ENCODE assay signal across 7 cellular contexts in the genomic region with DNA sequence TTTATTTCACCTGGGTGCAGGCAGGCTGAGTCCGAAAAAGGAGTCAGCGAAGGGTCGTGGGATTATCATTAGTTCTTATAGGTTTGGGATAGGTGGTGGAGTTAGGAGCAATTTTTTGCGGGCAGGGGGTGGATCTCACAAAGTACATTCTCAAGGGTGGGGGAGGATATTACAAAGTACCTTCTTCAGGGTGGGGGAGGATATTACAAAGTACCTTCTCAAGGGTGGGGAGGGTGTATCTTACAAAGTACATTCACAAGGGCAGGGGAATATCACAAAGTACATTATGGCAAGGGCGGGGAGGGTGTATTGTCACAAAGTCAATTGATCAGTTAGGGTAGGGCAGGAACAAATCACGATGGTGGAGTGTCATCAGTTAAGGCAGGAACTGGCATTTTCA. TPM values are rescaled to one million over a fixed set of nuclear protein-coding genes. Genes with fewer than 3 reads are reported as not detected.
DNase-seq lines count a peak whose midpoint lies in the region; ATAC-seq and TF ChIP-seq lines count a peak whose summit lies in the region.
"Not testable (repeated sequence)": the region's sequence is repeated elsewhere in the genome, so short reads cannot be mapped to it uniquely, and the experiment has no call there.

No MANE protein-coding gene starts in this region.

- ATAC-seq in activated CD8-positive, alpha-beta memory T cell treated with anti-CD3 and anti-CD28 coated beads, Interleukin-2, amount 10 ng/mL, durations not matched to agents 7 days and 5 days; activated naive CD8-positive, alpha-beta T cell treated with anti-CD3 and anti-CD28 coated beads, Interleukin-2, amount 10 ng/mL, durations not matched to agents 7 days and 5 days (ENCODE audit: low read depth); natural killer cell treated with Interleukin-12 subunit alpha and Interleukin-12 subunit beta and Interleukin-15 and Interleukin-18, amount 100 ng/mL, for 72 hours; stimulated activated effector memory CD8-positive, alpha-beta T cell treated with anti-CD3 and anti-CD28 coated beads, Interleukin-12 subunit alpha, Interleukin-12 subunit beta, amount 100 ng/mL, for 72 hours: not testable (repeated sequence)

- not testable (repeated sequence) for H3K79me2 ChIP-seq in OCI-LY7 (ENCODE audit: insufficient read depth, low read depth, low read length)

- not testable (repeated sequence) for H3K4me1 ChIP-seq in OCI-LY7 (ENCODE audit: insufficient read depth, low read length, poor library complexity, severe bottlenecking)

- not testable (repeated sequence) for H3K4me3 ChIP-seq in OCI-LY7 (ENCODE audit: low read depth, low read length, poor library complexity, severe bottlenecking)

- POLR2A ChIA-PET in OCI-LY7 (lab: Charles Lee): not testable (repeated sequence)
- POLR2A ChIA-PET in activated naive CD8-positive, alpha-beta T cell treated with anti-CD3 and anti-CD28 coated beads, Interleukin-2, amount 10 ng/mL, durations not matched to agents 7 days and 5 days (lab: Charles Lee): interaction anchor here (2.1 kb wide), 1 partner anchor 40 kb away, joined by 7 read pairs; no protein-coding TSS in a partner anchor

- CTCF ChIA-PET in OCI-LY7 (lab: Charles Lee; ENCODE audit: unreplicated experiment); activated CD8-positive, alpha-beta memory T cell treated with anti-CD3 and anti-CD28 coated beads, Interleukin-2, amount 10 ng/mL, durations not matched to agents 7 days and 5 days (lab: Charles Lee): not testable (repeated sequence)

- H3K4me2 ChIP-seq in OCI-LY7 (ENCODE audit: low read length): not testable (repeated sequence)

- peaks cover 76% of the 10 kb centered on the region for H3K36me3 Mint-ChIP-seq in T-helper 2 cell treated with Interferon-gamma antibody and Interleukin-4, amounts not matched to agents 5 μg/mL and 100 μg/mL, for 36 hours (ENCODE audit: low read depth)
- peaks cover 85% of the 10 kb centered on the region for H3K36me3 Mint-ChIP-seq in activated CD8-positive, alpha-beta memory T cell treated with anti-CD3 and anti-CD28 coated beads, Interleukin-2, amount 10 ng/mL, durations not matched to agents 7 days and 5 days
- H3K36me3 Mint-ChIP-seq in activated naive CD8-positive, alpha-beta T cell treated with anti-CD3 and anti-CD28 coated beads, Interleukin-2, amount 10 ng/mL, durations not matched to agents 7 days and 5 days: peaks cover 84% of the 10 kb centered on the region
- H3K36me3 Mint-ChIP-seq in dendritic cell treated with granulocyte-macrophage colony-stimulating factor and Interleukin-4, amounts not matched to agents 40 ng/mL and 50 ng/mL, for 4 days (ENCODE audit: low read depth): peaks cover 92% of the 10 kb centered on the region
- peaks cover 32% of the 10 kb centered on the region for H3K36me3 Mint-ChIP-seq in natural killer cell treated with Interleukin-12 subunit alpha and Interleukin-12 subunit beta and Interleukin-15 and Interleukin-18, amount 100 ng/mL, for 72 hours
- peaks cover 91% of the 10 kb centered on the region for H3K36me3 Mint-ChIP-seq in stimulated activated effector memory CD8-positive, alpha-beta T cell treated with anti-CD3 and anti-CD28 coated beads, Interleukin-12 subunit alpha, Interleukin-12 subunit beta, amount 100 ng/mL, for 72 hours

- peaks cover 55% of the 10 kb centered on the region for H3K4me1 Mint-ChIP-seq in T-helper 2 cell treated with Interferon-gamma antibody and Interleukin-4, amounts not matched to agents 5 μg/mL and 100 μg/mL, for 36 hours (ENCODE audit: low read depth)
- H3K4me1 Mint-ChIP-seq in activated CD8-positive, alpha-beta memory T cell treated with anti-CD3 and anti-CD28 coated beads, Interleukin-2, amount 10 ng/mL, durations not matched to agents 7 days and 5 days: peaks cover 57% of the 10 kb centered on the region
- H3K4me1 Mint-ChIP-seq in activated naive CD8-positive, alpha-beta T cell treated with anti-CD3 and anti-CD28 coated beads, Interleukin-2, amount 10 ng/mL, durations not matched to agents 7 days and 5 days: peaks cover 51% of the 10 kb centered on the region
- peaks cover 73% of the 10 kb centered on the region for H3K4me1 Mint-ChIP-seq in dendritic cell treated with granulocyte-macrophage colony-stimulating factor and Interleukin-4, amounts not matched to agents 40 ng/mL and 50 ng/mL, for 4 days (ENCODE audit: low read depth)
- H3K4me1 Mint-ChIP-seq in natural killer cell treated with Interleukin-12 subunit alpha and Interleukin-12 subunit beta and Interleukin-15 and Interleukin-18, amount 100 ng/mL, for 72 hours (ENCODE audit: low read depth in 2 of 2): peaks cover 19 to 25% of the 10 kb centered on the region in 2 donors
- peaks cover 30% of the 10 kb centered on the region for H3K4me1 Mint-ChIP-seq in stimulated activated effector memory CD8-positive, alpha-beta T cell treated with anti-CD3 and anti-CD28 coated beads, Interleukin-12 subunit alpha, Interleukin-12 subunit beta, amount 100 ng/mL, for 72 hours

- not testable (repeated sequence) for H3K27ac ChIP-seq in OCI-LY7 (ENCODE audit: low read depth, low read length, poor library complexity, severe bottlenecking)

- H3K27me3 Mint-ChIP-seq in T-helper 2 cell treated with Interferon-gamma antibody and Interleukin-4, amounts not matched to agents 5 μg/mL and 100 μg/mL, for 36 hours (ENCODE audit: low read depth); activated CD8-positive, alpha-beta memory T cell treated with anti-CD3 and anti-CD28 coated beads, Interleukin-2, amount 10 ng/mL, durations not matched to agents 7 days and 5 days; activated naive CD8-positive, alpha-beta T cell treated with anti-CD3 and anti-CD28 coated beads, Interleukin-2, amount 10 ng/mL, durations not matched to agents 7 days and 5 days; dendritic cell treated with granulocyte-macrophage colony-stimulating factor and Interleukin-4, amounts not matched to agents 40 ng/mL and 50 ng/mL, for 4 days; natural killer cell treated with Interleukin-12 subunit alpha and Interleukin-12 subunit beta and Interleukin-15 and Interleukin-18, amount 100 ng/mL, for 72 hours: not testable (repeated sequence)

- peak overlapping the region; percentile 54 for H3K27ac Mint-ChIP-seq in T-helper 2 cell treated with Interferon-gamma antibody and Interleukin-4, amounts not matched to agents 5 μg/mL and 100 μg/mL, for 36 hours
- H3K27ac Mint-ChIP-seq in activated CD8-positive, alpha-beta memory T cell treated with anti-CD3 and anti-CD28 coated beads, Interleukin-2, amount 10 ng/mL, durations not matched to agents 7 days and 5 days: peak overlapping the region; percentile 16
- peak overlapping the region; percentile 80 for H3K27ac Mint-ChIP-seq in activated naive CD8-positive, alpha-beta T cell treated with anti-CD3 and anti-CD28 coated beads, Interleukin-2, amount 10 ng/mL, durations not matched to agents 7 days and 5 days
- peak overlapping the region; percentile 79 for H3K27ac Mint-ChIP-seq in dendritic cell treated with granulocyte-macrophage colony-stimulating factor and Interleukin-4, amounts not matched to agents 40 ng/mL and 50 ng/mL, for 4 days
- not testable (repeated sequence) for H3K27ac Mint-ChIP-seq in natural killer cell treated with Interleukin-12 subunit alpha and Interleukin-12 subunit beta and Interleukin-15 and Interleukin-18, amount 100 ng/mL, for 72 hours
- H3K27ac Mint-ChIP-seq in stimulated activated effector memory CD8-positive, alpha-beta T cell treated with anti-CD3 and anti-CD28 coated beads, Interleukin-12 subunit alpha, Interleukin-12 subunit beta, amount 100 ng/mL, for 72 hours: peak overlapping the region; percentile 32

- H3K4me3 Mint-ChIP-seq in T-helper 2 cell treated with Interferon-gamma antibody and Interleukin-4, amounts not matched to agents 5 μg/mL and 100 μg/mL, for 36 hours: peak overlapping the region; percentile 54
- not testable (repeated sequence) for H3K4me3 Mint-ChIP-seq in activated CD8-positive, alpha-beta memory T cell treated with anti-CD3 and anti-CD28 coated beads, Interleukin-2, amount 10 ng/mL, durations not matched to agents 7 days and 5 days; dendritic cell treated with granulocyte-macrophage colony-stimulating factor and Interleukin-4, amounts not matched to agents 40 ng/mL and 50 ng/mL, for 4 days; stimulated activated effector memory CD8-positive, alpha-beta T cell treated with anti-CD3 and anti-CD28 coated beads, Interleukin-12 subunit alpha, Interleukin-12 subunit beta, amount 100 ng/mL, for 72 hours
- peak overlapping the region; percentile 46 for H3K4me3 Mint-ChIP-seq in activated naive CD8-positive, alpha-beta T cell treated with anti-CD3 and anti-CD28 coated beads, Interleukin-2, amount 10 ng/mL, durations not matched to agents 7 days and 5 days
- peak overlapping the region; percentile 0 for H3K4me3 Mint-ChIP-seq in natural killer cell treated with Interleukin-12 subunit alpha and Interleukin-12 subunit beta and Interleukin-15 and Interleukin-18, amount 100 ng/mL, for 72 hours

- not testable (repeated sequence) for TF ChIP-seq CTCF in OCI-LY7 (conservative IDR thresholded peaks at IDR 0.05; ENCODE audit: low read length)

- H3K9me3 ChIP-seq in OCI-LY7 (ENCODE audit: low read length): not testable (repeated sequence)

- H3K9me3 Mint-ChIP-seq in T-helper 2 cell treated with Interferon-gamma antibody and Interleukin-4, amounts not matched to agents 5 μg/mL and 100 μg/mL, for 36 hours; activated naive CD8-positive, alpha-beta T cell treated with anti-CD3 and anti-CD28 coated beads, Interleukin-2, amount 10 ng/mL, durations not matched to agents 7 days and 5 days; dendritic cell treated with granulocyte-macrophage colony-stimulating factor and Interleukin-4, amounts not matched to agents 40 ng/mL and 50 ng/mL, for 4 days; natural killer cell treated with Interleukin-12 subunit alpha and Interleukin-12 subunit beta and Interleukin-15 and Interleukin-18, amount 100 ng/mL, for 72 hours; stimulated activated effector memory CD8-positive, alpha-beta T cell treated with anti-CD3 and anti-CD28 coated beads, Interleukin-12 subunit alpha, Interleukin-12 subunit beta, amount 100 ng/mL, for 72 hours: not testable (repeated sequence)
- H3K9me3 Mint-ChIP-seq in activated CD8-positive, alpha-beta memory T cell treated with anti-CD3 and anti-CD28 coated beads, Interleukin-2, amount 10 ng/mL, durations not matched to agents 7 days and 5 days (ENCODE audit: low read depth): peaks cover 13% of the 10 kb centered on the region

- BruUV-seq in OCI-LY7 (replicated peaks; lab: Mats Ljungman, UMichigan): not testable (repeated sequence)

- intact Hi-C loops in OCI-LY7 (cut with micrococcal nuclease; ENCODE audit: unreplicated experiment); dendritic cell treated with granulocyte-macrophage colony-stimulating factor and Interleukin-4, amounts not matched to agents 40 ng/mL and 50 ng/mL, for 4 days (cut with micrococcal nuclease): not testable (repeated sequence)

- peaks cover 85% of the 10 kb centered on the region for H3K36me3 ChIP-seq in OCI-LY7 (ENCODE audit: insufficient read depth, low read length)

- H2AFZ ChIP-seq in OCI-LY7 (ENCODE audit: low read length): not testable (repeated sequence)

- H3K9me2 ChIP-seq in OCI-LY7 (ENCODE audit: insufficient read depth, low read length): not testable (repeated sequence)

- H4K20me1 ChIP-seq in OCI-LY7 (ENCODE audit: insufficient read depth, low read length): not testable (repeated sequence)

- DNase-seq in OCI-LY7 (ENCODE audit: low spot score): peak; percentile 19
- DNase-seq in T-helper 2 cell treated with Interferon-gamma antibody and Interleukin-4, amounts not matched to agents 5 μg/mL and 100 μg/mL, for 36 hours (ENCODE audit: low spot score); activated CD8-positive, alpha-beta memory T cell treated with anti-CD3 and anti-CD28 coated beads, Interleukin-2, amount 10 ng/mL, durations not matched to agents 7 days and 5 days; activated naive CD8-positive, alpha-beta T cell treated with anti-CD3 and anti-CD28 coated beads, Interleukin-2, amount 10 ng/mL, durations not matched to agents 7 days and 5 days; natural killer cell treated with Interleukin-12 subunit alpha and Interleukin-12 subunit beta and Interleukin-15 and Interleukin-18, amount 100 ng/mL, for 72 hours (ENCODE audit: low spot score); stimulated activated effector memory CD8-positive, alpha-beta T cell treated with anti-CD3 and anti-CD28 coated beads, Interleukin-12 subunit alpha, Interleukin-12 subunit beta, amount 100 ng/mL, for 72 hours (ENCODE audit: low spot score in 2 of 2): not testable (repeated sequence)

RNA-seq across cellular contexts. Expression of a gene that starts 43.7 kb away (rescaled TPM):
- total RNA-seq in OCI-LY7 (2014; rRNA removed; shearing (Covaris generic)): 0.13 and 0.85 TPM in 2 replicates
- 0.41 and 0.84 TPM in 2 replicates for total RNA-seq in OCI-LY7 (2022)
- total RNA-seq in activated CD8-positive, alpha-beta memory T cell treated with anti-CD3 and anti-CD28 coated beads, Interleukin-2, amount 10 ng/mL, durations not matched to agents 7 days and 5 days: 10 to 100 TPM; 44.5 to 48.0 TPM
- total RNA-seq in activated naive CD8-positive, alpha-beta T cell treated with anti-CD3 and anti-CD28 coated beads, Interleukin-2, amount 10 ng/mL, durations not matched to agents 7 days and 5 days: 10 to 100 TPM; 23.0 to 28.0 TPM
- total RNA-seq in natural killer cell treated with Interleukin-12 subunit alpha and Interleukin-12 subunit beta and Interleukin-15 and Interleukin-18, amount 100 ng/mL, for 72 hours: 10 to 100 TPM; 17.4 to 30.2 TPM

Comparison
In these comparisons a context has a peak if more than half of its experiments do, and no peak if none do; other contexts are left out.
1. RNA of a gene that starts 43.7 kb away (total RNA-seq): 44.5 to 48.0 TPM in activated CD8-positive, alpha-beta memory T cell treated with anti-CD3 and anti-CD28 coated beads, Interleukin-2, amount 10 ng/mL, durations not matched to agents 7 days and 5 days, 17.4 to 30.2 TPM in natural killer cell treated with Interleukin-12 subunit alpha and Interleukin-12 subunit beta and Interleukin-15 and Interleukin-18, amount 100 ng/mL, for 72 hours and 23.0 to 28.0 TPM in activated naive CD8-positive, alpha-beta T cell treated with anti-CD3 and anti-CD28 coated beads, Interleukin-2, amount 10 ng/mL, durations not matched to agents 7 days and 5 days; 0.13 to 0.85 TPM in OCI-LY7; every median in the first group is over 4 times any median in the second.